8 cellular contexts compared by ENCODE assay signal in genomic region chr19:36973021-36973843, GRCh38. TPM values are rescaled to one million over a fixed set of nuclear protein-coding genes. Genes with fewer than 3 reads are reported as not detected.
DNase-seq lines count a peak whose midpoint lies in the region; ATAC-seq and TF ChIP-seq lines count a peak whose summit lies in the region.

No MANE protein-coding gene starts in this region.

- H3K27me3 ChIP-seq in right atrium auricular region: no peaks in the 10 kb centered on the region

- intact Hi-C loops in sciatic nerve (cut with DNase I): no loop called here

- peak; percentile 96 for DNase-seq in DMS53 (lab: John Stamatoyannopoulos, UW)
- DNase-seq in T-cell: peak; percentile 31 to 86 (median 70)
- peak; percentile 81 for DNase-seq in right atrium auricular region (ENCODE audit: low spot score)
- DNase-seq in sciatic nerve (ENCODE audit: low spot score): peak; percentile 87
- DNase-seq in COLO829 (ENCODE audit: low spot score): no peak
- no peak for DNase-seq in H4 (ENCODE audit: low spot score)

- H3K4me3 ChIP-seq in right atrium auricular region: peak overlapping the region; percentile 45 to 64

- ATAC-seq in HG02798 (IDR thresholded peaks at IDR 0.05; ENCODE audit: poor library complexity, unreplicated experiment) (peak; percentile 87), T-cell (replicated peaks in 1 of 4) (peak; percentile 87 to 94 (median 90)), sciatic nerve (peak; percentile 99)

- peak overlapping the region; percentile 93 to 96 for H3K27ac Mint-ChIP-seq in T-cell

- H3K9me3 Mint-ChIP-seq in T-cell: peaks cover 4 to 5% (median 5%) of the 10 kb centered on the region in 3 donors

- POLR2A ChIA-PET in T-cell (lab: Charles Lee): no interaction called here

- H3K4me1 ChIP-seq in right atrium auricular region: peaks cover 0 to 13% of the 10 kb centered on the region in 2 donors

- CTCF ChIA-PET in T-cell (lab: Charles Lee): interaction anchor here in 1 of 2 donors (0.7 to 1.1 kb wide), 2 partner anchors 105 to 397 kb away, joined by 3 read pairs; partner anchors contain the start of gene ZNF420

- peak; percentile 98 to 99 for TF ChIP-seq CTCF in right atrium auricular region (IDR thresholded peaks at IDR 0.05)

- no peaks in the 10 kb centered on the region for H3K9me3 ChIP-seq in right atrium auricular region

- no peaks in the 10 kb centered on the region for H3K36me3 ChIP-seq in right atrium auricular region

- H3K36me3 Mint-ChIP-seq in T-cell: peaks cover 19% of the 10 kb centered on the region

- peak overlapping the region; percentile 93 to 98 (median 97) for H3K4me3 Mint-ChIP-seq in T-cell

- peak overlapping the region; percentile 80 for H3K27ac ChIP-seq in angular gyrus (ENCODE audit: low read depth, low read length)
- peak overlapping the region; percentile 69 to 80 for H3K27ac ChIP-seq in right atrium auricular region

- H3K27me3 Mint-ChIP-seq in T-cell: no peaks in the 10 kb centered on the region

- H3K4me1 Mint-ChIP-seq in T-cell: peaks cover 20 to 29% (median 23%) of the 10 kb centered on the region in 3 donors

RNA-seq across cellular contexts. Expression of gene ZNF568, which starts 57.1 kb away (rescaled TPM):
- total RNA-seq in T-cell (10 to 100 TPM in 3 of 5 donors, 1 to 10 TPM in 2; 7.8 to 24.5 (median 19.3) TPM), right atrium auricular region (1 to 10 TPM; 6.2 to 6.8 TPM), sciatic nerve (17.8 TPM)
- total RNA-seq in H4 (2014; rRNA removed; shearing (Covaris generic)): 3.0 and 4.6 TPM in 2 replicates

RNA-seq across cellular contexts. Expression of gene ZNF829, which starts 57.1 kb away (rescaled TPM):
- total RNA-seq in T-cell: 1 to 10 TPM; 4.4 to 7.8 (median 6.7) TPM
- 1 to 10 TPM; 2.2 to 2.4 TPM for total RNA-seq in right atrium auricular region
- 4.1 TPM for total RNA-seq in sciatic nerve
- total RNA-seq in H4 (2014; rRNA removed; shearing (Covaris generic)): 0.91 TPM in 1 of 2 replicates, not detected in the other

Comparison
In these comparisons a context has a peak if more than half of its experiments do, and no peak if none do; other contexts are left out.
1. DNase-seq: peak in DMS53 (single experiment), T-cell (34 of 34), right atrium auricular region (single experiment) and sciatic nerve (single experiment); none in COLO829 (single experiment) and H4 (single experiment).
2. Peak in every context shown above with its lines, with median percentiles within 50 percentile points of each other: ATAC-seq.